Comparison of ENCODE assay signal across 9 cellular contexts in genomic region chr13:113880651-113881611, GRCh38.
DNase-seq lines count a peak whose midpoint lies in the region; ATAC-seq lines count a peak whose summit lies in the region.
"Had no signal": no experiment of that assay in that cellular context is flagged by ENCODE, and none has a peak within 500 bp of the region (broad histone marks: within the 10 kb centered on the region; RNA-seq: fewer than 3 reads in every experiment).

No MANE protein-coding gene starts in this region.

- ATAC-seq in HG02759 (IDR thresholded peaks at IDR 0.05; ENCODE audit: unreplicated experiment), result peak; percentile 33
- no peak for ATAC-seq in HG02763 (IDR thresholded peaks at IDR 0.05; ENCODE audit: unreplicated experiment)
- ATAC-seq: GM12878 had no signal

- DNase-seq in activated CD8-positive, alpha-beta memory T cell treated with anti-CD3 and anti-CD28 coated beads, Interleukin-2, amount 50 U/mL, for 48 hours, result peak; percentile 50
- DNase-seq in iPS-NIHi7 (ENCODE audit: extremely low spot score), result peak; percentile 6
- DNase-seq in stimulated activated CD8-positive, alpha-beta memory T cell treated with anti-CD3 and anti-CD28 coated beads, Interleukin-4, amount 100 ng/mL, for 48 hours, result peak; percentile 26
- DNase-seq in stimulated activated CD4-positive, alpha-beta T cell treated with anti-CD3 and anti-CD28 coated beads, Interleukin-4, amount 100 ng/mL, for 24 hours, result no peak
- DNase-seq in middle frontal gyrus (ENCODE audit: extremely low spot score, low spot score), result no peak
- DNase-seq in NCI-H1048 (lab: John Stamatoyannopoulos, UW), result no peak

Comparison
In these comparisons a context has a peak if more than half of its experiments do, and no peak if none do; other contexts are left out.
1. DNase-seq: peak in activated CD8-positive, alpha-beta memory T cell treated with anti-CD3 and anti-CD28 coated beads, Interleukin-2, amount 50 U/mL, for 48 hours (single experiment), iPS-NIHi7 (single experiment) and stimulated activated CD8-positive, alpha-beta memory T cell treated with anti-CD3 and anti-CD28 coated beads, Interleukin-4, amount 100 ng/mL, for 48 hours (single experiment); none in stimulated activated CD4-positive, alpha-beta T cell treated with anti-CD3 and anti-CD28 coated beads, Interleukin-4, amount 100 ng/mL, for 24 hours (single experiment), middle frontal gyrus (single experiment) and NCI-H1048 (single experiment).